Comparison of ENCODE assay signal across 8 cellular contexts in genomic region chr19:35742121-35742724, GRCh38. TPM values are rescaled to one million over a fixed set of nuclear protein-coding genes. Genes with fewer than 3 reads are reported as not detected.
DNase-seq lines count a peak whose midpoint lies in the region; ATAC-seq and TF ChIP-seq lines count a peak whose summit lies in the region.

TSS of gene IGFLR1 (minus strand) at chr19:35742452. CDS start at chr19:35741180, 1,272 bp downstream.

- POLR2A ChIA-PET in WTC11 (lab: Charles Lee), result interaction anchor here (0.9 kb wide), 1 partner anchor 42 kb away, joined by 3 read pairs; no protein-coding TSS in a partner anchor

- H3K27me3 Mint-ChIP-seq in WTC11 (ENCODE audit: low read depth), result no peaks in the 10 kb centered on the region

- H3K4me3 ChIP-seq in HFF-Myc (replicated peaks; ENCODE audit: low read depth, low read length) (peak within 1 kb of the TSS; percentile 53; the same call in 1 of the 2 replicates), dorsolateral prefrontal cortex (peak within 1 kb of the TSS; percentile 56 to 89 (median 75)), psoas muscle (peak within 1 kb of the TSS; percentile 71)

- H3K27ac ChIP-seq in dorsolateral prefrontal cortex, result peak within 1 kb of the TSS in 57 of 59 donors; percentile 23 to 95 (median 87)
- H3K27ac ChIP-seq in psoas muscle, result peak within 1 kb of the TSS; percentile 73

- peaks cover 33% of the 10 kb centered on the region for H3K4me1 ChIP-seq in psoas muscle

- H3K27ac Mint-ChIP-seq in WTC11, result peak within 1 kb of the TSS; percentile 84

- intact Hi-C loops in dorsolateral prefrontal cortex (cut with DNase I), result no loop called here
- intact Hi-C loops in psoas muscle (cut with DNase I), result no loop called here

- no peaks in the 10 kb centered on the region for H3K9me3 ChIP-seq in psoas muscle

- ATAC-seq in WTC11, result no peak
- ATAC-seq in psoas muscle, result no peak
- no peak for ATAC-seq in HG02678 (IDR thresholded peaks at IDR 0.05; ENCODE audit: unreplicated experiment)

- H3K36me3 ChIP-seq in psoas muscle (ENCODE audit: insufficient read depth in 1 of 2, low read depth in 1 of 2), result peaks cover 0 to 51% of the 10 kb centered on the region in 2 donors

- peak within 1 kb of the TSS; percentile 54 for H3K4me3 Mint-ChIP-seq in WTC11

- H3K27me3 ChIP-seq in dorsolateral prefrontal cortex (no peaks in the 10 kb centered on the region), psoas muscle (ENCODE audit: insufficient read depth in 3 of 3, low read length in 2 of 3) (no peaks in the 10 kb centered on the region)

- 76 to 87% (median 80%) methylated on average over 9 of the region's 9 CpGs for WGBS in psoas muscle, 3 donors

- no peak for DNase-seq in HFF-Myc (ENCODE audit: extremely low read depth, low read depth)
- DNase-seq in WTC11 (ENCODE audit: low spot score), result no peak
- DNase-seq in dorsolateral prefrontal cortex, result no peak
- DNase-seq in psoas muscle, result no peak
- DNase-seq in amniotic stem cell (lab: John Stamatoyannopoulos, UW), result no peak
- no peak for DNase-seq in AG20443 (ENCODE audit: low spot score)
- DNase-seq in cerebellum (ENCODE audit: low spot score), result no peak

- CTCF ChIA-PET in WTC11 (lab: Charles Lee), result no interaction called here

- H3K4me1 Mint-ChIP-seq in WTC11, result peaks cover 20% of the 10 kb centered on the region

- no peaks in the 10 kb centered on the region for H3K9me3 Mint-ChIP-seq in WTC11

- TF ChIP-seq CTCF in HFF-Myc (IDR thresholded peaks at IDR 0.05; ENCODE audit: low read depth, low read length, missing control alignments), result no peak
- no peak for TF ChIP-seq CTCF in WTC11 (IDR thresholded peaks at IDR 0.05)
- TF ChIP-seq CTCF in dorsolateral prefrontal cortex (IDR thresholded peaks at IDR 0.05 in 54 of 56, conservative IDR thresholded peaks at IDR 0.05 in 2 of 56; ENCODE audit: low read depth in 1 of 56, partially characterized antibody in 56 of 56), result no peak
- TF ChIP-seq CTCF in psoas muscle (IDR thresholded peaks at IDR 0.05), result no peak

- H3K36me3 Mint-ChIP-seq in WTC11, result peaks cover 16% of the 10 kb centered on the region

TF ChIP-seq in WTC11, 78 proteins besides CTCF, POLR2A, EP300 and RAD21:
- no peak for TF ChIP-seq SP1 (CRISPR knock-in tag; conservative IDR thresholded peaks at IDR 0.05)
- no peak for TF ChIP-seq ATF3 (CRISPR knock-in tag; conservative IDR thresholded peaks at IDR 0.05)
- TF ChIP-seq ZNF396 (CRISPR knock-in tag; IDR thresholded peaks at IDR 0.05; ENCODE audit: borderline replicate concordance), result no peak

RNA-seq across cellular contexts. Expression of gene IGFLR1, which starts in this region (rescaled TPM):
- total RNA-seq in WTC11 (2021) (9.9 to 12.7 TPM (median 12.3 TPM) in 3 replicates), dorsolateral prefrontal cortex (10 to 100 TPM in 17 of 120 experiments, 1 to 10 TPM in 103; 1.6 to 16.9 (median 5.9) TPM), psoas muscle (10 to 100 TPM in 1 of 4 donors, 1 to 10 TPM in 3; 2.0 to 12.4 (median 2.4) TPM), cerebellum (1.3 TPM)
- polyA plus RNA-seq in psoas muscle, result 10 to 100 TPM in 1 of 3 donors, 1 to 10 TPM in 2; 5.8 to 11.9 (median 9.9) TPM
